ENCODE assay signal across 15 cellular contexts in genomic region chr14:74897642-74898041, GRCh38. TPM values are rescaled to one million over a fixed set of nuclear protein-coding genes. Genes with fewer than 3 reads are reported as not detected.
DNase-seq lines count a peak whose midpoint lies in the region; ATAC-seq and TF ChIP-seq lines count a peak whose summit lies in the region.
"Had no signal": no experiment of that assay in that cellular context is flagged by ENCODE, and none has a peak within 500 bp of the region (broad histone marks: within the 10 kb centered on the region; RNA-seq: fewer than 3 reads in every experiment).

No MANE protein-coding gene starts in this region.

- TF ChIP-seq CTCF in heart right ventricle (IDR thresholded peaks at IDR 0.05) (no peak), right atrium auricular region (IDR thresholded peaks at IDR 0.05) (no peak)

- peaks cover 8 to 100% (median 93%) of the 10 kb centered on the region in 9 donors for H3K36me3 ChIP-seq in heart right ventricle
- H3K36me3 ChIP-seq in right atrium auricular region: peaks cover 100% of the 10 kb centered on the region

- no peak for ATAC-seq in activated T-cell treated with anti-CD3 and anti-CD28 coated beads, Interleukin-2, amount 50 U/mL, for 72 hours (replicated peaks in 1 of 2)
- ATAC-seq in heart right ventricle (peak in 6 of 8 donors; percentile 47 to 86 (median 62)), left cardiac atrium (no peak), HG03378 (IDR thresholded peaks at IDR 0.05; ENCODE audit: unreplicated experiment) (no peak)
- no peak for ATAC-seq in stimulated activated naive CD8-positive, alpha-beta T cell treated with anti-CD3 and anti-CD28 coated beads, Interleukin-15, amount 100 ng/mL, for 72 hours

- no peaks in the 10 kb centered on the region for H3K9me3 ChIP-seq in heart right ventricle
- no peaks in the 10 kb centered on the region for H3K9me3 ChIP-seq in right atrium auricular region
- H3K9me3 ChIP-seq: BLaER1, HAP-1 had no signal

- peaks cover 0 to 26% (median 12%) of the 10 kb centered on the region in 9 donors for H3K4me1 ChIP-seq in heart right ventricle
- peaks cover 0 to 23% of the 10 kb centered on the region in 2 donors for H3K4me1 ChIP-seq in right atrium auricular region
- H3K4me1 ChIP-seq: HAP-1 had no signal

- H3K27me3 ChIP-seq in heart right ventricle: no peaks in the 10 kb centered on the region
- H3K27me3 ChIP-seq in right atrium auricular region: no peaks in the 10 kb centered on the region
- H3K27me3 ChIP-seq: BLaER1 had no signal

- H3K4me1 Mint-ChIP-seq in activated T-cell treated with anti-CD3 and anti-CD28 coated beads, Interleukin-2, amount 50 U/mL, for 72 hours (ENCODE audit: low read depth): no peaks in the 10 kb centered on the region
- H3K4me1 Mint-ChIP-seq in stimulated activated naive CD8-positive, alpha-beta T cell treated with anti-CD3 and anti-CD28 coated beads, Interleukin-15, amount 100 ng/mL, for 72 hours: peaks cover 3% of the 10 kb centered on the region

- intact Hi-C loops in heart right ventricle (cut with DNase I): no loop called here
- intact Hi-C loops in left cardiac atrium (cut with DNase I): no loop called here

- no peak overlapping the region for H3K4me3 Mint-ChIP-seq in activated T-cell treated with anti-CD3 and anti-CD28 coated beads, Interleukin-2, amount 50 U/mL, for 72 hours
- H3K4me3 Mint-ChIP-seq in stimulated activated naive CD8-positive, alpha-beta T cell treated with anti-CD3 and anti-CD28 coated beads, Interleukin-15, amount 100 ng/mL, for 72 hours: no peak overlapping the region

- peak overlapping the region; percentile 93 for H3K27ac Mint-ChIP-seq in activated T-cell treated with anti-CD3 and anti-CD28 coated beads, Interleukin-2, amount 50 U/mL, for 72 hours
- H3K27ac Mint-ChIP-seq in stimulated activated naive CD8-positive, alpha-beta T cell treated with anti-CD3 and anti-CD28 coated beads, Interleukin-15, amount 100 ng/mL, for 72 hours: no peak overlapping the region

- peaks cover 12 to 47% of the 10 kb centered on the region in 2 donors for H3K36me3 Mint-ChIP-seq in activated T-cell treated with anti-CD3 and anti-CD28 coated beads, Interleukin-2, amount 50 U/mL, for 72 hours (ENCODE audit: insufficient read depth in 2 of 2)

- H3K27ac ChIP-seq in heart right ventricle: peak overlapping the region in 7 of 10 donors; percentile 2 to 51 (median 39)
- peak overlapping the region; percentile 40 to 49 for H3K27ac ChIP-seq in right atrium auricular region
- H3K27ac ChIP-seq: BLaER1 had no signal

- 38 to 59% methylated on average over 4 of the region's 4 CpGs for WGBS in heart right ventricle, 2 donors

- H3K4me3 ChIP-seq in heart right ventricle (no peak overlapping the region), right atrium auricular region (no peak overlapping the region)
- H3K4me3 ChIP-seq: BLaER1, HAP-1 had no signal

- DNase-seq in activated T-cell treated with anti-CD3 and anti-CD28 coated beads, Interleukin-2, amount 50 U/mL, for 72 hours: no peak
- no peak for DNase-seq in activated T-cell treated with anti-CD3 and anti-CD28 coated beads, Interleukin-2, amount 50 U/mL, for 48 hours
- no peak for DNase-seq in heart right ventricle
- no peak for DNase-seq in left cardiac atrium
- DNase-seq in right atrium auricular region (ENCODE audit: low spot score): no peak
- DNase-seq in stimulated activated naive CD8-positive, alpha-beta T cell treated with anti-CD3 and anti-CD28 coated beads, Interleukin-15, amount 100 ng/mL, for 72 hours: no peak
- DNase-seq: 8988T, AML-193, DMS53, GF-D8, IMR-90 had no signal

- no peaks in the 10 kb centered on the region for H3K9me3 Mint-ChIP-seq in activated T-cell treated with anti-CD3 and anti-CD28 coated beads, Interleukin-2, amount 50 U/mL, for 72 hours
- H3K9me3 Mint-ChIP-seq in stimulated activated naive CD8-positive, alpha-beta T cell treated with anti-CD3 and anti-CD28 coated beads, Interleukin-15, amount 100 ng/mL, for 72 hours: no peaks in the 10 kb centered on the region

- H3K27me3 Mint-ChIP-seq in activated T-cell treated with anti-CD3 and anti-CD28 coated beads, Interleukin-2, amount 50 U/mL, for 72 hours (ENCODE audit: low read depth): no peaks in the 10 kb centered on the region
- no peaks in the 10 kb centered on the region for H3K27me3 Mint-ChIP-seq in stimulated activated naive CD8-positive, alpha-beta T cell treated with anti-CD3 and anti-CD28 coated beads, Interleukin-15, amount 100 ng/mL, for 72 hours

RNA-seq across cellular contexts. Expression of gene DLST, which starts 15.9 kb away (rescaled TPM):
- 100 to 1,000 TPM; 151 to 183 TPM for total RNA-seq in activated T-cell treated with anti-CD3 and anti-CD28 coated beads, Interleukin-2, amount 50 U/mL, for 72 hours
- total RNA-seq in heart right ventricle (100 to 1,000 TPM; 179 to 273 (median 227) TPM), left cardiac atrium (100 to 1,000 TPM; 133 to 137 TPM), right atrium auricular region (100 to 1,000 TPM in 1 of 2 donors, 10 to 100 TPM in 1; 71.1 to 105 TPM)
- 10 to 100 TPM; 52.5 to 96.0 TPM for polyA plus RNA-seq in heart right ventricle

RNA-seq across cellular contexts. Expression of gene PROX2, which starts 21.7 kb away (rescaled TPM):
- total RNA-seq in activated T-cell treated with anti-CD3 and anti-CD28 coated beads, Interleukin-2, amount 50 U/mL, for 72 hours: under 1 TPM; 0.23 to 0.29 TPM
- total RNA-seq in heart right ventricle (not detected), left cardiac atrium (not detected), right atrium auricular region (not detected)
- not detected for polyA plus RNA-seq in heart right ventricle
- total RNA-seq: H1, IMR-90 had no signal
- polyA plus RNA-seq: IMR-90 had no signal

RNA-seq across cellular contexts. Expression of gene RPS6KL1, which starts 25.4 kb away (rescaled TPM):
- 1 to 10 TPM; 4.6 to 6.7 TPM for total RNA-seq in activated T-cell treated with anti-CD3 and anti-CD28 coated beads, Interleukin-2, amount 50 U/mL, for 72 hours
- total RNA-seq in heart right ventricle (10 to 100 TPM; 14.5 to 27.0 (median 21.9) TPM), left cardiac atrium (10 to 100 TPM; 11.9 to 15.4 TPM), right atrium auricular region (10 to 100 TPM in 1 of 2 donors, 1 to 10 TPM in 1; 7.6 to 10.3 TPM)
- 10 to 100 TPM; 10.3 to 27.1 TPM for polyA plus RNA-seq in heart right ventricle

RNA-seq across cellular contexts. Expression of gene PGF, which starts 57.8 kb away (rescaled TPM):
- under 1 TPM in 1 of 2 donors, not detected in 1; 0.35 TPM for total RNA-seq in activated T-cell treated with anti-CD3 and anti-CD28 coated beads, Interleukin-2, amount 50 U/mL, for 72 hours
- total RNA-seq in heart right ventricle: 10 to 100 TPM in 1 of 10 donors, 1 to 10 TPM in 9; 2.1 to 22.5 (median 6.1) TPM
- 10 to 100 TPM in 1 of 2 donors, 1 to 10 TPM in 1; 6.8 to 12.2 TPM for polyA plus RNA-seq in heart right ventricle
- total RNA-seq in left cardiac atrium: 1 to 10 TPM; 4.6 to 5.0 TPM
- 1 to 10 TPM; 3.3 to 7.0 TPM for total RNA-seq in right atrium auricular region

Comparison
In these comparisons a context has a peak if more than half of its experiments do, and no peak if none do; other contexts are left out.
1. ATAC-seq: peak in heart right ventricle (6 of 8); none in activated T-cell treated with anti-CD3 and anti-CD28 coated beads, Interleukin-2, amount 50 U/mL, for 72 hours (0 of 2), left cardiac atrium (0 of 2), stimulated activated naive CD8-positive, alpha-beta T cell treated with anti-CD3 and anti-CD28 coated beads, Interleukin-15, amount 100 ng/mL, for 72 hours (single experiment) and HG03378 (single experiment).